ENCODE assay signal across 8 cellular contexts in the genomic region with DNA sequence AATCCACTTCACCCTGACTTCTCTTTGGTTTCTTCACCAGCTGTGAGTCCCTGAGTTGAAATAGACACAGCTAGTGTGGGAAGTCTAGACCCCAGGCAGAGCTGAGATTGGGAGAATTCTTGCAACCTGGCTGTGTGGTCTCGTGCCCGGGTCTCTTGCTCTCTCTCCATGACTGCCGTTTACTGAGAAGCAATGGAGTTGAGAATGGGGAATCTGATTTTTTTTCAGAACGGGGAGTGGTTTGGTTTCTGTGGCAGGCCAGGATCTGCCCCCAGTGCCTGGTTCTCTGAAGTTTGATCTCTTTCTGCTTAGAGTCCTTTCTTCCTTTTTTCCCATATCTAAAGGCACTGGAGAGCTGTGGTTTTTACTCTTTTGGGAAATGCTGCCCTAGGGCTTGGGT. TPM values are rescaled to one million over a fixed set of nuclear protein-coding genes. Genes with fewer than 3 reads are reported as not detected.
A peak's percentile ranks its signal among the peaks of the same experiment; 100 is the strongest.
DNase-seq lines count a peak whose midpoint lies in the region; ATAC-seq and TF ChIP-seq lines count a peak whose summit lies in the region.

No MANE protein-coding gene starts in this region.

- no peak overlapping the region for H4K91ac ChIP-seq in mesenchymal stem cell (ENCODE audit: low read length)

- POLR2A ChIA-PET in AG04450 (lab: Yijun Ruan, JAX), result interaction anchor here (0.7 to 2.7 kb wide), 5 partner anchors 10 to 52 kb away, joined by 3 to 20 read pairs (median 12); a partner anchor contains a TSS

- no peak overlapping the region for H3K14ac ChIP-seq in mesenchymal stem cell (ENCODE audit: low read length in 2 of 2)

- no peak overlapping the region for H3K23ac ChIP-seq in mesenchymal stem cell (ENCODE audit: low read length in 2 of 2)

- no peak overlapping the region for H4K8ac ChIP-seq in mesenchymal stem cell (ENCODE audit: low read length)

- H3K4me2 ChIP-seq in mesenchymal stem cell (ENCODE audit: low read length, poor library complexity, severe bottlenecking), result peak overlapping the region; percentile 81

- CTCF ChIA-PET in AG04450 (lab: Charles Lee), result interaction anchor here (0.6 to 6.5 kb wide), 12 partner anchors 10 to 437 kb away, joined by 3 to 70 read pairs (median 6); a partner anchor contains a TSS

- peak overlapping the region in 1 of 2 experiments; percentile 49 for H3K18ac ChIP-seq in mesenchymal stem cell (ENCODE audit: low read depth in 1 of 2, low read length in 2 of 2)

- H3K27me3 ChIP-seq in AG04450 (ENCODE audit: control insufficient read depth, insufficient read depth, low read length), result no peaks in the 10 kb centered on the region
- no peaks in the 10 kb centered on the region for H3K27me3 ChIP-seq in mesenchymal stem cell (ENCODE audit: control insufficient read depth in 1 of 2, insufficient read depth in 1 of 2, low read length in 2 of 2)
- no peaks in the 10 kb centered on the region for H3K27me3 ChIP-seq in aorta (ENCODE audit: control insufficient read depth in 1 of 2, insufficient read depth in 2 of 2, low read length in 1 of 2)

- DNase-seq in AG04450 (ENCODE audit: low read depth, low spot score) (no peak), HFF-Myc (ENCODE audit: extremely low read depth, low read depth) (no peak), astrocyte of the spinal cord (ENCODE audit: low read depth, low spot score) (no peak), mesenchymal stem cell (peak; percentile 48), aorta (no peak), globus pallidus (ENCODE audit: low spot score) (no peak), NCI-H2227 treated with DMSO at 0.1 percent for 48 hours (lab: John Stamatoyannopoulos, UW) (no peak), D341Med (ENCODE audit: low spot score) (no peak)

- peak overlapping the region; percentile 92 for H3K9ac ChIP-seq in mesenchymal stem cell (ENCODE audit: low read length)

- peak overlapping the region; percentile 76 for H3K4me3 ChIP-seq in AG04450 (ENCODE audit: low read depth, low read length)
- peak overlapping the region; percentile 68 for H3K4me3 ChIP-seq in HFF-Myc (replicated peaks; ENCODE audit: low read depth, low read length)
- H3K4me3 ChIP-seq in astrocyte of the spinal cord (ENCODE audit: low read depth, low read length), result peak overlapping the region; percentile 75
- peak overlapping the region in 1 of 2 experiments; percentile 94 for H3K4me3 ChIP-seq in mesenchymal stem cell (ENCODE audit: insufficient read depth in 1 of 2, low read depth in 1 of 2, low read length in 2 of 2)
- H3K4me3 ChIP-seq in aorta (ENCODE audit: low read length in 2 of 2), result peak overlapping the region; percentile 74 to 96

- H2BK5ac ChIP-seq in mesenchymal stem cell (ENCODE audit: low read depth, low read length, poor library complexity, severe bottlenecking), result peak overlapping the region; percentile 4

- H2BK15ac ChIP-seq in mesenchymal stem cell (ENCODE audit: low read depth, poor library complexity, severe bottlenecking), result no peak overlapping the region

- H3K36me3 ChIP-seq in mesenchymal stem cell (ENCODE audit: control insufficient read depth in 1 of 2, insufficient read depth in 2 of 2, low read depth in 1 of 2, low read length in 2 of 2), result peaks cover 28 to 30% of the 10 kb centered on the region in 2 experiments
- H3K36me3 ChIP-seq in aorta (ENCODE audit: control insufficient read depth in 1 of 2, insufficient read depth in 2 of 2, low read length in 1 of 2), result no peaks in the 10 kb centered on the region

- H3K79me1 ChIP-seq in mesenchymal stem cell (replicated peaks; ENCODE audit: low read length, poor library complexity, severe bottlenecking), result peaks cover 14% of the 10 kb centered on the region

- TF ChIP-seq CTCF in AG04450 (IDR thresholded peaks at IDR 0.05; ENCODE audit: low read depth, low read length) (no peak), HFF-Myc (IDR thresholded peaks at IDR 0.05; ENCODE audit: low read depth, low read length, missing control alignments) (no peak), astrocyte of the spinal cord (IDR thresholded peaks at IDR 0.05; ENCODE audit: low read depth, low read length) (no peak)

- H2BK120ac ChIP-seq in mesenchymal stem cell (ENCODE audit: low read depth, low read length), result no peak overlapping the region

- ATAC-seq in aorta (ENCODE audit: low FRiP score), result no peak

- peak overlapping the region; percentile 46 for H2AK5ac ChIP-seq in mesenchymal stem cell (ENCODE audit: low read length, severe bottlenecking)

- no peak overlapping the region for H2AFZ ChIP-seq in mesenchymal stem cell (ENCODE audit: low read depth, low read length)

- peaks cover 19% of the 10 kb centered on the region for H3K4me1 ChIP-seq in mesenchymal stem cell (ENCODE audit: control insufficient read depth, insufficient read depth, low read depth, low read length)
- H3K4me1 ChIP-seq in aorta (ENCODE audit: control insufficient read depth in 1 of 2, insufficient read depth in 2 of 2, low read length in 2 of 2), result peaks cover 0 to 3% of the 10 kb centered on the region in 2 donors

- no peak overlapping the region for H3K27ac ChIP-seq in AG04450 (ENCODE audit: low read depth, low read length)
- no peak overlapping the region for H3K27ac ChIP-seq in mesenchymal stem cell (ENCODE audit: low read length, poor library complexity, severe bottlenecking)
- peak overlapping the region in 1 of 2 donors; percentile 84 for H3K27ac ChIP-seq in aorta (ENCODE audit: low read depth in 1 of 2, low read length in 2 of 2)

- peak overlapping the region in 1 of 2 experiments; percentile 57 for H3K4ac ChIP-seq in mesenchymal stem cell (ENCODE audit: low read depth in 1 of 2, low read length in 2 of 2)

- H3K9me3 ChIP-seq in AG04450 (ENCODE audit: control insufficient read depth, insufficient read depth, low read length) (no peaks in the 10 kb centered on the region; the same call in 1 of the 2 replicates), mesenchymal stem cell (ENCODE audit: control insufficient read depth, low read length) (no peaks in the 10 kb centered on the region), aorta (ENCODE audit: control insufficient read depth, low read length) (no peaks in the 10 kb centered on the region)

- H2BK12ac ChIP-seq in mesenchymal stem cell (ENCODE audit: low read length in 2 of 2), result peak overlapping the region; percentile 21 to 43

- intact Hi-C loops in aorta (cut with DNase I), result loop anchor here (2.0 to 5.0 kb wide), 2 partner anchors 47 to 49 kb away; no protein-coding TSS in a partner anchor

- in situ Hi-C loops in astrocyte of the spinal cord (cut with HindIII; ENCODE audit: low sequenced_read_pairs), result no loop called here

- WGBS in mesenchymal stem cell, result 39% methylated on average over 4 of the region's 4 CpGs
- 5 to 7% methylated on average over 4 of the region's 4 CpGs for WGBS in aorta, 2 donors

RNA-seq across cellular contexts. Expression of a gene that starts 1.5 kb away (rescaled TPM):
- 32.5 and 45.0 TPM in 2 replicates for polyA plus RNA-seq in AG04450 (2011; rRNA removed)
- polyA minus RNA-seq in AG04450 (2011; rRNA and poly(A)+ RNA removed), result 59.4 and 84.3 TPM in 2 replicates
- polyA plus RNA-seq in mesenchymal stem cell (2013, experiment 1 of 2), result 32.2 TPM
- 32.8 TPM for polyA plus RNA-seq in mesenchymal stem cell (2013, experiment 2 of 2)
- total RNA-seq in aorta, result 10 to 100 TPM; 51.2 to 81.3 TPM
- 10 to 100 TPM; 10.4 to 62.9 TPM for polyA plus RNA-seq in aorta

RNA-seq across cellular contexts. Expression of a gene that starts 19.1 kb away (rescaled TPM):
- 3,100 and 3,444 TPM in 2 replicates for polyA plus RNA-seq in AG04450 (2011; rRNA removed)
- 838 and 956 TPM in 2 replicates for polyA minus RNA-seq in AG04450 (2011; rRNA and poly(A)+ RNA removed)
- 563 TPM for polyA plus RNA-seq in mesenchymal stem cell (2013, experiment 1 of 2)
- polyA plus RNA-seq in mesenchymal stem cell (2013, experiment 2 of 2), result 558 TPM
- total RNA-seq in aorta, result over 10,000 TPM in 1 of 2 donors, 1,000 to 10,000 TPM in 1; 4,857 to 10,188 TPM
- over 10,000 TPM; 12,625 to 13,815 TPM for polyA plus RNA-seq in aorta

RNA-seq across cellular contexts. Expression of a gene that starts 35.9 kb away (rescaled TPM):
- 46.1 and 48.8 TPM in 2 replicates for polyA plus RNA-seq in AG04450 (2011; rRNA removed)
- polyA minus RNA-seq in AG04450 (2011; rRNA and poly(A)+ RNA removed), result 171 and 207 TPM in 2 replicates
- 44.5 TPM for polyA plus RNA-seq in mesenchymal stem cell (2013, experiment 1 of 2)
- 45.9 TPM for polyA plus RNA-seq in mesenchymal stem cell (2013, experiment 2 of 2)
- 10 to 100 TPM; 69.9 to 73.5 TPM for total RNA-seq in aorta
- polyA plus RNA-seq in aorta, result 10 to 100 TPM; 18.2 to 20.5 TPM

RNA-seq across cellular contexts. Expression of a gene that starts 51.9 kb away (rescaled TPM):
- polyA plus RNA-seq in AG04450 (2011; rRNA removed) (23.5 and 26.9 TPM in 2 replicates), aorta (10 to 100 TPM; 23.5 to 57.0 TPM)
- polyA minus RNA-seq in AG04450 (2011; rRNA and poly(A)+ RNA removed), result 35.1 and 40.0 TPM in 2 replicates
- polyA plus RNA-seq in mesenchymal stem cell (2013, experiment 1 of 2), result 18.3 TPM
- 17.5 TPM for polyA plus RNA-seq in mesenchymal stem cell (2013, experiment 2 of 2)
- 10 to 100 TPM; 52.8 to 71.5 TPM for total RNA-seq in aorta

RNA-seq across cellular contexts. Expression of a gene that starts 52.5 kb away (rescaled TPM):
- 15.1 and 15.2 TPM in 2 replicates for polyA plus RNA-seq in AG04450 (2011; rRNA removed)
- 42.4 and 52.5 TPM in 2 replicates for polyA minus RNA-seq in AG04450 (2011; rRNA and poly(A)+ RNA removed)
- 13.9 TPM for polyA plus RNA-seq in mesenchymal stem cell (2013, experiment 1 of 2)
- polyA plus RNA-seq in mesenchymal stem cell (2013, experiment 2 of 2), result 13.3 TPM
- total RNA-seq in aorta, result 10 to 100 TPM; 27.2 to 32.7 TPM
- polyA plus RNA-seq in aorta, result 10 to 100 TPM; 10.9 to 16.7 TPM
